11 cellular contexts compared by ENCODE assay signal in the genomic region with DNA sequence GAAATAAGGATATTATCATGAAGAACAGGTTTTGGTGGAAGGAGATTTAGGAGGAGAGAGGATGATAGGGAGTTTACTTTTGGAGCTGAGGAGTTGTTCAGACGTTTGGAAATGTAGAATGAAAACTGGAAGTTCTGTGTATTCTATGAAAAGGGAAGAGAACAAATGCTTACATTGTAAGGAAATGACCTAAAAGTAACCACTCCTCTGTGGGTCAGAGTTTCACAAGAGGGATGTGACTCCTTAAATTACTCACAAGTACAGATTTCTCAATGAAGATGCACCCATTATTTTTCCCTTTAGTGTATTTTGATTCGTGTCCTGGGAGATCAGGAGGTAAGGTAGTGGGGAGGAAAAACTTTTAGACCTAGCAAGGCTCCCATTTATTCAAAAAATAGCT. TPM values are rescaled to one million over a fixed set of nuclear protein-coding genes. Genes with fewer than 3 reads are reported as not detected.
DNase-seq lines count a peak whose midpoint lies in the region; ATAC-seq, FAIRE-seq and TF ChIP-seq lines count a peak whose summit lies in the region.
"Had no signal": no experiment of that assay in that cellular context is flagged by ENCODE, and none has a peak within 500 bp of the region (broad histone marks: within the 10 kb centered on the region; RNA-seq: fewer than 3 reads in every experiment).

No MANE protein-coding gene starts in this region.

- intact Hi-C loops in activated T-helper 2 cell treated with anti-CD3 and anti-CD28 coated beads, Interferon-gamma antibody, Interleukin-2, Interleukin-4, amounts not matched to agents 10 μg/mL and 5 μg/mL and 100 μg/mL, durations not matched to agents 14 hours and 24 hours and 36 hours (cut with micrococcal nuclease): no loop called here
- intact Hi-C loops in heart left ventricle (cut with DNase I): no loop called here

- H3K79me2 ChIP-seq in keratinocyte (ENCODE audit: control insufficient read depth, insufficient read depth, low read length) (peaks cover 83% of the 10 kb centered on the region), smooth muscle cell (ENCODE audit: low read depth) (peaks cover 78% of the 10 kb centered on the region)

- no peak overlapping the region for H3K9ac ChIP-seq in keratinocyte (ENCODE audit: control insufficient read depth, extremely low read depth, insufficient read depth, low read length)
- H3K9ac ChIP-seq in smooth muscle cell (ENCODE audit: low read depth): no peak overlapping the region

- H3K27me3 ChIP-seq in keratinocyte (ENCODE audit: control insufficient read depth, extremely low read depth, insufficient read depth, low read length) (no peaks in the 10 kb centered on the region), smooth muscle cell (ENCODE audit: low read depth) (no peaks in the 10 kb centered on the region), heart left ventricle (no peaks in the 10 kb centered on the region)

- H3K4me1 ChIP-seq in keratinocyte (ENCODE audit: control insufficient read depth, extremely low read depth, insufficient read depth, low read length) (peaks cover 45% of the 10 kb centered on the region), smooth muscle cell (ENCODE audit: low read depth) (peaks cover 22% of the 10 kb centered on the region), heart left ventricle (peaks cover 0 to 76% (median 40%) of the 10 kb centered on the region in 12 donors)

- peaks cover 13% of the 10 kb centered on the region for H3K9me3 Mint-ChIP-seq in activated T-helper 2 cell treated with anti-CD3 and anti-CD28 coated beads, Interferon-gamma antibody, Interleukin-2, Interleukin-4, amounts not matched to agents 10 μg/mL and 5 μg/mL and 100 μg/mL, durations not matched to agents 14 hours and 24 hours and 36 hours

- 81% methylated on average over 2 of the region's 2 CpGs for WGBS in smooth muscle cell (ENCODE audit: low lambda C conversion rate)
- 45 to 61% (median 50%) methylated on average over 2 of the region's 2 CpGs for WGBS in heart left ventricle, 4 donors

- H3K36me3 Mint-ChIP-seq in activated T-helper 2 cell treated with anti-CD3 and anti-CD28 coated beads, Interferon-gamma antibody, Interleukin-2, Interleukin-4, amounts not matched to agents 10 μg/mL and 5 μg/mL and 100 μg/mL, durations not matched to agents 14 hours and 24 hours and 36 hours (ENCODE audit: low read depth): peaks cover 43% of the 10 kb centered on the region

- H3K4me3 Mint-ChIP-seq in activated T-helper 2 cell treated with anti-CD3 and anti-CD28 coated beads, Interferon-gamma antibody, Interleukin-2, Interleukin-4, amounts not matched to agents 10 μg/mL and 5 μg/mL and 100 μg/mL, durations not matched to agents 14 hours and 24 hours and 36 hours (ENCODE audit: low read depth): peak overlapping the region; percentile 23

- ATAC-seq in HG02885 (IDR thresholded peaks at IDR 0.05; ENCODE audit: poor library complexity, unreplicated experiment): no peak
- no peak for ATAC-seq in GM18519 (IDR thresholded peaks at IDR 0.05; ENCODE audit: low FRiP score, unreplicated experiment)
- no peak for ATAC-seq in heart left ventricle

- H4K20me1 ChIP-seq in keratinocyte (ENCODE audit: control insufficient read depth, extremely low read depth, insufficient read depth, low read length) (no peaks in the 10 kb centered on the region), smooth muscle cell (ENCODE audit: low read depth) (peaks cover 76% of the 10 kb centered on the region)

- H3K4me3 ChIP-seq in keratinocyte (ENCODE audit: control insufficient read depth in 2 of 3, extremely low read depth in 1 of 3, insufficient read depth in 2 of 3, low read depth in 1 of 3, low read length in 3 of 3): peak overlapping the region in 1 of 3 experiments; percentile 28
- no peak overlapping the region for H3K4me3 ChIP-seq in smooth muscle cell
- peak overlapping the region in 1 of 12 donors; percentile 79 for H3K4me3 ChIP-seq in heart left ventricle
- H3K4me3 ChIP-seq: lung had no signal

- no peak for TF ChIP-seq CTCF in keratinocyte (optimal IDR thresholded peaks at IDR 0.05 in 1 of 3, IDR thresholded peaks at IDR 0.05 in 1 of 3, conservative IDR thresholded peaks at IDR 0.05 in 1 of 3; ENCODE audit: extremely low read depth in 1 of 3, insufficient read depth in 2 of 3, low read length in 3 of 3)
- no peak for TF ChIP-seq CTCF in smooth muscle cell (IDR thresholded peaks at IDR 0.05; ENCODE audit: borderline replicate concordance, insufficient read depth, poor library complexity, severe bottlenecking)
- no peak for TF ChIP-seq CTCF in heart left ventricle (IDR thresholded peaks at IDR 0.05)

- DNase-seq in AG20443 (ENCODE audit: low spot score) (peak; percentile 20), HPDE6-E6E7 (ENCODE audit: extremely low spot score) (peak; percentile 35), keratinocyte (ENCODE audit: low read depth, low spot score) (no peak), smooth muscle cell (lab: John Stamatoyannopoulos, UW; ENCODE audit: unreplicated experiment) (no peak), heart left ventricle (no peak)
- no peak for DNase-seq in activated T-helper 2 cell treated with anti-CD3 and anti-CD28 coated beads, Interferon-gamma antibody, Interleukin-2, Interleukin-4, amounts not matched to agents 10 μg/mL and 5 μg/mL and 100 μg/mL, durations not matched to agents 14 hours and 24 hours and 36 hours (ENCODE audit: low spot score)
- DNase-seq: activated gamma-delta T cell treated with Interleukin-2 at 50 U/mL for 16 hours had no signal

- TF ChIP-seq POLR2A in heart left ventricle (IDR thresholded peaks at IDR 0.05): no peak

- no peaks in the 10 kb centered on the region for H3K27me3 Mint-ChIP-seq in activated T-helper 2 cell treated with anti-CD3 and anti-CD28 coated beads, Interferon-gamma antibody, Interleukin-2, Interleukin-4, amounts not matched to agents 10 μg/mL and 5 μg/mL and 100 μg/mL, durations not matched to agents 14 hours and 24 hours and 36 hours (ENCODE audit: low read depth)

- H3K27ac ChIP-seq in keratinocyte (ENCODE audit: control insufficient read depth, insufficient read depth, low read length) (peak overlapping the region; percentile 57), smooth muscle cell (ENCODE audit: low read depth) (no peak overlapping the region), heart left ventricle (peak overlapping the region in 5 of 12 donors; percentile 3 to 99 (median 22))

- peaks cover 52% of the 10 kb centered on the region for H3K4me1 Mint-ChIP-seq in activated T-helper 2 cell treated with anti-CD3 and anti-CD28 coated beads, Interferon-gamma antibody, Interleukin-2, Interleukin-4, amounts not matched to agents 10 μg/mL and 5 μg/mL and 100 μg/mL, durations not matched to agents 14 hours and 24 hours and 36 hours (ENCODE audit: low read depth)

- H3K4me2 ChIP-seq in keratinocyte (ENCODE audit: control insufficient read depth, extremely low read depth, insufficient read depth, low read depth, low read length) (peak overlapping the region; percentile 95), smooth muscle cell (no peak overlapping the region)

- dilution Hi-C loops in keratinocyte (cut with MboI; ENCODE audit: extremely low pct_ligation_motif_present, low sequenced_read_pairs): no loop called here

- no peaks in the 10 kb centered on the region for H3K36me3 ChIP-seq in keratinocyte (ENCODE audit: control insufficient read depth in 2 of 2, extremely low read depth in 1 of 2, insufficient read depth in 2 of 2, low read length in 2 of 2)
- no peaks in the 10 kb centered on the region for H3K36me3 ChIP-seq in smooth muscle cell (ENCODE audit: low read depth)
- H3K36me3 ChIP-seq in heart left ventricle: no peaks in the 10 kb centered on the region

- H3K9me3 ChIP-seq in keratinocyte (ENCODE audit: control insufficient read depth, low read depth, low read length): no peaks in the 10 kb centered on the region
- H3K9me3 ChIP-seq in smooth muscle cell (replicated peaks; ENCODE audit: low read depth): no peaks in the 10 kb centered on the region
- peaks cover 0 to 7% (median 0%) of the 10 kb centered on the region in 12 donors for H3K9me3 ChIP-seq in heart left ventricle

- no peak overlapping the region for H2AFZ ChIP-seq in keratinocyte (ENCODE audit: control insufficient read depth, low read length)
- no peak overlapping the region for H2AFZ ChIP-seq in smooth muscle cell (ENCODE audit: low read depth)

- peak overlapping the region; percentile 29 for H3K27ac Mint-ChIP-seq in activated T-helper 2 cell treated with anti-CD3 and anti-CD28 coated beads, Interferon-gamma antibody, Interleukin-2, Interleukin-4, amounts not matched to agents 10 μg/mL and 5 μg/mL and 100 μg/mL, durations not matched to agents 14 hours and 24 hours and 36 hours

- no peaks in the 10 kb centered on the region for H3K9me1 ChIP-seq in keratinocyte (ENCODE audit: control insufficient read depth, extremely low read depth, insufficient read depth, low read length)

- peaks cover 6% of the 10 kb centered on the region for H3F3A ChIP-seq in smooth muscle cell (ENCODE audit: low read depth)

- FAIRE-seq in keratinocyte (lab: Jason Lieb, UNC): no peak
- FAIRE-seq: endometrium had no signal

RNA-seq across cellular contexts. Expression of a gene that starts 4.0 kb away (rescaled TPM):
- 33.5 and 39.6 TPM in 2 replicates for total RNA-seq in activated T-helper 2 cell treated with anti-CD3 and anti-CD28 coated beads, Interferon-gamma antibody, Interleukin-2, Interleukin-4, amounts not matched to agents 10 μg/mL and 5 μg/mL and 100 μg/mL, durations not matched to agents 14 hours and 24 hours and 36 hours
- polyA plus RNA-seq in keratinocyte: 38.0 to 57.4 TPM (median 40.7 TPM) in 3 replicates
- polyA plus RNA-seq in keratinocyte (2011; ENCODE audit: low read depth): 39.9 TPM
- 25.7 and 52.7 TPM in 2 replicates for polyA plus RNA-seq in keratinocyte (2011; cell fraction: cytosol; rRNA removed)
- 53.3 and 67.5 TPM in 2 replicates for polyA plus RNA-seq in keratinocyte (2011; cell fraction: nucleus; rRNA removed)
- polyA plus RNA-seq in keratinocyte (2012; ENCODE audit: low replicate concordance): 34.1 and 40.4 TPM in 2 replicates
- 19.3 to 64.8 TPM (median 49.5 TPM) in 3 replicates for polyA minus RNA-seq in keratinocyte
- 76.9 TPM for polyA minus RNA-seq in keratinocyte (2011; cell fraction: cytosol; rRNA and poly(A)+ RNA removed)
- polyA minus RNA-seq in keratinocyte (2011; cell fraction: nucleus; rRNA and poly(A)+ RNA removed): 45.1 and 68.8 TPM in 2 replicates
- 72.7 and 81.9 TPM in 2 replicates for total RNA-seq in smooth muscle cell
- polyA plus RNA-seq in smooth muscle cell: 46.1 and 64.2 TPM in 2 replicates
- total RNA-seq in heart left ventricle: 10 to 100 TPM; 44.7 to 77.6 (median 58.1) TPM
- polyA plus RNA-seq in heart left ventricle: 10 to 100 TPM; 21.4 to 51.7 TPM

RNA-seq across cellular contexts. Expression of a gene that starts 24.6 kb away (rescaled TPM):
- not detected in 2 replicates for total RNA-seq in activated T-helper 2 cell treated with anti-CD3 and anti-CD28 coated beads, Interferon-gamma antibody, Interleukin-2, Interleukin-4, amounts not matched to agents 10 μg/mL and 5 μg/mL and 100 μg/mL, durations not matched to agents 14 hours and 24 hours and 36 hours
- polyA plus RNA-seq in keratinocyte (0.45 to 0.77 TPM (median 0.66 TPM) in 3 replicates), smooth muscle cell (not detected in 2 replicates), heart left ventricle (not detected)
- polyA plus RNA-seq in keratinocyte (2011; ENCODE audit: low read depth): not detected
- polyA plus RNA-seq in keratinocyte (2011; cell fraction: cytosol; rRNA removed): 0.40 and 0.74 TPM in 2 replicates
- 0.57 and 0.88 TPM in 2 replicates for polyA plus RNA-seq in keratinocyte (2011; cell fraction: nucleus; rRNA removed)
- 0.24 TPM in 1 of 2 replicates, not detected in the other for polyA plus RNA-seq in keratinocyte (2012; ENCODE audit: low replicate concordance)
- 0.26 to 0.35 TPM in 2 of 3 replicates, not detected in the other for polyA minus RNA-seq in keratinocyte
- not detected for polyA minus RNA-seq in keratinocyte (2011; cell fraction: cytosol; rRNA and poly(A)+ RNA removed)
- 0.53 and 1.4 TPM in 2 replicates for polyA minus RNA-seq in keratinocyte (2011; cell fraction: nucleus; rRNA and poly(A)+ RNA removed)
- total RNA-seq in smooth muscle cell (not detected in 2 replicates), heart left ventricle (not detected)

Comparison
In these comparisons a context has a peak if more than half of its experiments do, and no peak if none do; other contexts are left out.
1. DNase-seq: peak in AG20443 (single experiment) and HPDE6-E6E7 (single experiment); none in activated T-helper 2 cell treated with anti-CD3 and anti-CD28 coated beads, Interferon-gamma antibody, Interleukin-2, Interleukin-4, amounts not matched to agents 10 μg/mL and 5 μg/mL and 100 μg/mL, durations not matched to agents 14 hours and 24 hours and 36 hours (single experiment), keratinocyte (single experiment), smooth muscle cell (single experiment) and heart left ventricle (0 of 5).